Comparison of ENCODE assay signal across 16 cellular contexts in the genomic region with DNA sequence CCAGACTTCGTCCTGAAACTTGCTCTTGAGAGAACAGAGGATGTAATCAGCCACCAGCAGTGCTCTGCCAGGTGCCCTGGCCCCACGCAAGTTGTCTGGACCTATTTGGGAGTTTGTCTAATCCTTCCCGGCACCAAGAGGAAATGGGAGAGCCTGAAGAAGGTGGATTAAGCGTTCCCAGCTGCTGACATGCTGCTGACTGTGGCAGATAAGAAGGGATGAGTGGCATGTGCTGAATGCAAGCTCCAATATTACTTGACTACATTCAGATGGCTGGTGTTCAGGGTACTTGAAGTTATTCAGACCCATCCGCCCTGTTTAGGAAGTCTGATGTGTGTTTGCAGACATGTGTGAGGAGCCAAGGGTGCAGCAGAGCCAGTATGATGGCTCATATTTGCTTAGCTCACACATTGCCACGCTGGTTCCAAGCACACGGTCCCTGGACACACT.
DNase-seq lines count a peak whose midpoint lies in the region; ATAC-seq, FAIRE-seq and TF ChIP-seq lines count a peak whose summit lies in the region.
"Had no signal": no experiment of that assay in that cellular context is flagged by ENCODE, and none has a peak within 500 bp of the region (broad histone marks: within the 10 kb centered on the region; RNA-seq: fewer than 3 reads in every experiment).

No MANE protein-coding gene starts in this region.

- intact Hi-C loops in lower lobe of right lung (cut with DNase I) = no loop called here

- no peak overlapping the region for H2BK5ac ChIP-seq in H1 (ENCODE audit: low read depth, low read length)

- H3K27ac ChIP-seq in H1 (ENCODE audit: low read depth, low read length) (no peak overlapping the region), lower lobe of right lung (no peak overlapping the region)
- H3K27ac ChIP-seq: adrenal gland, neutrophil had no signal

- no peak overlapping the region for H3K4me2 ChIP-seq in H1 (ENCODE audit: insufficient read depth in 1 of 2, low read depth in 2 of 2, low read length in 2 of 2)

- no peaks in the 10 kb centered on the region for H3K79me2 ChIP-seq in H1 (ENCODE audit: control insufficient read depth in 1 of 2, insufficient read depth in 2 of 2, low read length in 2 of 2)

- H3K4me1 ChIP-seq in H1 (replicated peaks in 1 of 4; ENCODE audit: control insufficient read depth in 3 of 4, insufficient read depth in 4 of 4, low read length in 3 of 4) (peaks cover 0 to 2% (median 0%) of the 10 kb centered on the region in 4 experiments; a peak in 1 of 7 replicates), lower lobe of right lung (no peaks in the 10 kb centered on the region)
- H3K4me1 ChIP-seq: adrenal gland had no signal

- no peak overlapping the region for H4K8ac ChIP-seq in H1 (ENCODE audit: extremely low read depth, insufficient read depth, low read length)

- H2BK12ac ChIP-seq in H1 (ENCODE audit: low read depth, low read length) = peak overlapping the region; percentile 55; the same call in 1 of the 2 replicates

- peak; percentile 18 to 37 for ATAC-seq in lower lobe of right lung
- ATAC-seq: left colon, SK-N-SH treated with all-trans-retinoic acid at 6 μM for 48 hours had no signal

- H3K56ac ChIP-seq in H1 (replicated peaks; ENCODE audit: insufficient read length, low read depth, low read length) = no peak overlapping the region

- H3K27me3 ChIP-seq in H1 (replicated peaks in 1 of 4; ENCODE audit: control insufficient read depth in 3 of 4, extremely low read depth in 1 of 4, insufficient read depth in 3 of 4, low read length in 3 of 4) (no peaks in the 10 kb centered on the region), lower lobe of right lung (ENCODE audit: low read depth) (no peaks in the 10 kb centered on the region)
- H3K27me3 ChIP-seq: adrenal gland, neutrophil had no signal

- POLR2A ChIA-PET in H1 (lab: Charles Lee; ENCODE audit: partially characterized antibody) = no interaction called here

- H3K23me2 ChIP-seq in H1 (ENCODE audit: low read depth, low read length) = no peaks in the 10 kb centered on the region

- H3K27me3 Mint-ChIP-seq in T-helper 2 cell treated with Interferon-gamma antibody and Interleukin-4, amounts not matched to agents 5 μg/mL and 100 μg/mL, for 36 hours (ENCODE audit: low read depth) = peaks cover 31% of the 10 kb centered on the region

- no peak overlapping the region for H3K27ac Mint-ChIP-seq in T-helper 2 cell treated with Interferon-gamma antibody and Interleukin-4, amounts not matched to agents 5 μg/mL and 100 μg/mL, for 36 hours

- no peak for TF ChIP-seq POLR2A in H1 (IDR thresholded peaks at IDR 0.05; ENCODE audit: control extremely low read depth in 1 of 2, low read depth in 2 of 2, low read length in 2 of 2)

- no peak overlapping the region for H2AK5ac ChIP-seq in H1 (ENCODE audit: low read depth, low read length)

- H3K14ac ChIP-seq in H1 (ENCODE audit: insufficient read length) = no peak overlapping the region

- no peaks in the 10 kb centered on the region for H3K9me3 ChIP-seq in H1 (ENCODE audit: insufficient read depth in 2 of 2, low read depth in 1 of 2, low read length in 1 of 2)
- no peaks in the 10 kb centered on the region for H3K9me3 ChIP-seq in lower lobe of right lung
- H3K9me3 ChIP-seq: adrenal gland, neutrophil had no signal

- WGBS in H1 (ENCODE audit: extremely low coverage in 1 of 2, insufficient coverage in 1 of 2, insufficient read length in 1 of 2, insufficient replicate concordance in 2 of 2, low coverage in 1 of 2, low lambda C conversion rate in 2 of 2, missing lambda C conversion rate in 1 of 2), 2 experiments = 86% methylated on average over 7 of the region's 7 CpGs; no CpG with 5 or more reads in 1 of the 2 experiments

- no peak for TF ChIP-seq EP300 in H1 (IDR thresholded peaks at IDR 0.05; ENCODE audit: borderline replicate concordance in 1 of 2, low read depth in 2 of 2, low read length in 2 of 2)

- H3K4ac ChIP-seq in H1 (replicated peaks; ENCODE audit: insufficient read length, low read depth, low read length) = no peak overlapping the region

- FAIRE-seq in H1 (lab: Jason Lieb, UNC) = no peak
- FAIRE-seq: GM12891 had no signal

- H3K9me3 Mint-ChIP-seq in T-helper 2 cell treated with Interferon-gamma antibody and Interleukin-4, amounts not matched to agents 5 μg/mL and 100 μg/mL, for 36 hours = no peaks in the 10 kb centered on the region

- H2AFZ ChIP-seq in H1 (ENCODE audit: low read length) = peak overlapping the region; percentile 74

- no peak overlapping the region for H3K18ac ChIP-seq in H1 (ENCODE audit: extremely low read depth, low read length)

- no peaks in the 10 kb centered on the region for H3K36me3 Mint-ChIP-seq in T-helper 2 cell treated with Interferon-gamma antibody and Interleukin-4, amounts not matched to agents 5 μg/mL and 100 μg/mL, for 36 hours (ENCODE audit: low read depth)

- CTCF ChIA-PET in H1 (lab: Charles Lee; ENCODE audit: partially characterized antibody) = interaction anchor here (1.1 kb wide), 1 partner anchor 881 kb away, joined by 3 read pairs; no protein-coding TSS in a partner anchor

- no peak overlapping the region for H4K91ac ChIP-seq in H1 (replicated peaks; ENCODE audit: insufficient read length, low read length)

- DNase-seq in AG09309 (ENCODE audit: low read depth) (peak; percentile 13), NCI-H510A treated with DMSO at 0.1 percent for 48 hours (lab: John Stamatoyannopoulos, UW) (peak; percentile 48), H1 (ENCODE audit: low read depth in 1 of 2, low spot score in 2 of 2) (no peak), lower lobe of right lung (no peak), SIG-M5 (lab: John Stamatoyannopoulos, UW) (no peak), NOMO-1 treated with dmso at 0.1 percent for 144 hours (lab: John Stamatoyannopoulos, UW; ENCODE audit: unreplicated experiment) (no peak), HPDE6-E6E7 (ENCODE audit: extremely low spot score) (no peak)
- no peak for DNase-seq in T-helper 2 cell treated with Interferon-gamma antibody and Interleukin-4, amounts not matched to agents 5 μg/mL and 100 μg/mL, for 36 hours (ENCODE audit: low spot score)
- DNase-seq: activated CD4-positive, CD25-positive, alpha-beta regulatory T cell; effector CD8-positive, alpha-beta T cell; left colon; NCI-H774 had no signal

- no peak overlapping the region for H3K23ac ChIP-seq in H1 (ENCODE audit: insufficient read length)

- H2BK15ac ChIP-seq in H1 (ENCODE audit: low read length) = no peak overlapping the region

- no peaks in the 10 kb centered on the region for H4K20me1 ChIP-seq in H1 (replicated peaks in 1 of 2; ENCODE audit: control insufficient read depth in 1 of 2, insufficient read depth in 2 of 2, low read length in 2 of 2)

- H3K36me3 ChIP-seq in H1 (ENCODE audit: control insufficient read depth in 2 of 4, insufficient read depth in 4 of 4, low read length in 3 of 4) (no peaks in the 10 kb centered on the region), lower lobe of right lung (no peaks in the 10 kb centered on the region)
- H3K36me3 ChIP-seq: adrenal gland, neutrophil had no signal

- no peaks in the 10 kb centered on the region for H3K4me1 Mint-ChIP-seq in T-helper 2 cell treated with Interferon-gamma antibody and Interleukin-4, amounts not matched to agents 5 μg/mL and 100 μg/mL, for 36 hours (ENCODE audit: low read depth)

- H2BK20ac ChIP-seq in H1 (ENCODE audit: low read length) = no peak overlapping the region

- no peaks in the 10 kb centered on the region for H3K79me1 ChIP-seq in H1 (ENCODE audit: low read depth, low read length)

- TF ChIP-seq CTCF in AG09309 (IDR thresholded peaks at IDR 0.05; ENCODE audit: control insufficient read depth, insufficient read depth, low read depth, low read length, missing control alignments) (no peak), H1 (IDR thresholded peaks at IDR 0.05; ENCODE audit: control extremely low read depth in 1 of 3, insufficient read depth in 1 of 3, low read depth in 1 of 3, low read length in 3 of 3) (no peak), lower lobe of right lung (IDR thresholded peaks at IDR 0.05) (no peak)

- no peak overlapping the region for H2BK120ac ChIP-seq in H1 (replicated peaks; ENCODE audit: low read depth, low read length)

- no peak overlapping the region for H4K5ac ChIP-seq in H1 (ENCODE audit: insufficient read length, low read depth, low read length)

- no peak overlapping the region for H3K4me3 Mint-ChIP-seq in T-helper 2 cell treated with Interferon-gamma antibody and Interleukin-4, amounts not matched to agents 5 μg/mL and 100 μg/mL, for 36 hours

- H3K9ac ChIP-seq in H1 (replicated peaks in 1 of 4; ENCODE audit: extremely low read depth in 1 of 4, low read depth in 3 of 4, low read length in 3 of 4) = no peak overlapping the region

- H3K4me3 ChIP-seq in AG09309 (ENCODE audit: control insufficient read depth, low read depth, low read length) (no peak overlapping the region), H1 (ENCODE audit: extremely low read depth in 1 of 4, insufficient read depth in 2 of 4, low read depth in 3 of 4, low read length in 4 of 4) (no peak overlapping the region), lower lobe of right lung (no peak overlapping the region)
- H3K4me3 ChIP-seq: adrenal gland had no signal

- TF ChIP-seq RAD21 in H1 (IDR thresholded peaks at IDR 0.05 in 1 of 2, conservative IDR thresholded peaks at IDR 0.05 in 1 of 2; ENCODE audit: low read depth in 2 of 2, low read length in 2 of 2) = no peak

TF ChIP-seq in H1, 55 proteins besides CTCF, POLR2A, EP300 and RAD21:
- TF ChIP-seq TEAD4 (IDR thresholded peaks at IDR 0.05; ENCODE audit: low read depth, low read length) (no peak), SP2 (IDR thresholded peaks at IDR 0.05; ENCODE audit: low read length) (no peak), YY1 (IDR thresholded peaks at IDR 0.05; ENCODE audit: low read depth, low read length) (no peak), HDAC6 (IDR thresholded peaks at IDR 0.05; ENCODE audit: low read depth, low read length) (no peak), EGR1 (IDR thresholded peaks at IDR 0.05; ENCODE audit: borderline replicate concordance, low read depth, low read length) (no peak), USF2 (IDR thresholded peaks at IDR 0.05; ENCODE audit: low read length) (no peak), NANOG (IDR thresholded peaks at IDR 0.05; ENCODE audit: insufficient read depth, low read depth, low read length, poor library complexity, severe bottlenecking) (no peak)
TF ChIP-seq in H1: peak in this region for 0.

Comparison
In these comparisons a context has a peak if more than half of its experiments do, and no peak if none do; other contexts are left out.
1. DNase-seq: peak in AG09309 (single experiment) and NCI-H510A treated with DMSO at 0.1 percent for 48 hours (single experiment); none in H1 (0 of 2), lower lobe of right lung (single experiment), SIG-M5 (single experiment), NOMO-1 treated with dmso at 0.1 percent for 144 hours (single experiment), HPDE6-E6E7 (single experiment) and T-helper 2 cell treated with Interferon-gamma antibody and Interleukin-4, amounts not matched to agents 5 μg/mL and 100 μg/mL, for 36 hours (single experiment).